In the genomic region with DNA sequence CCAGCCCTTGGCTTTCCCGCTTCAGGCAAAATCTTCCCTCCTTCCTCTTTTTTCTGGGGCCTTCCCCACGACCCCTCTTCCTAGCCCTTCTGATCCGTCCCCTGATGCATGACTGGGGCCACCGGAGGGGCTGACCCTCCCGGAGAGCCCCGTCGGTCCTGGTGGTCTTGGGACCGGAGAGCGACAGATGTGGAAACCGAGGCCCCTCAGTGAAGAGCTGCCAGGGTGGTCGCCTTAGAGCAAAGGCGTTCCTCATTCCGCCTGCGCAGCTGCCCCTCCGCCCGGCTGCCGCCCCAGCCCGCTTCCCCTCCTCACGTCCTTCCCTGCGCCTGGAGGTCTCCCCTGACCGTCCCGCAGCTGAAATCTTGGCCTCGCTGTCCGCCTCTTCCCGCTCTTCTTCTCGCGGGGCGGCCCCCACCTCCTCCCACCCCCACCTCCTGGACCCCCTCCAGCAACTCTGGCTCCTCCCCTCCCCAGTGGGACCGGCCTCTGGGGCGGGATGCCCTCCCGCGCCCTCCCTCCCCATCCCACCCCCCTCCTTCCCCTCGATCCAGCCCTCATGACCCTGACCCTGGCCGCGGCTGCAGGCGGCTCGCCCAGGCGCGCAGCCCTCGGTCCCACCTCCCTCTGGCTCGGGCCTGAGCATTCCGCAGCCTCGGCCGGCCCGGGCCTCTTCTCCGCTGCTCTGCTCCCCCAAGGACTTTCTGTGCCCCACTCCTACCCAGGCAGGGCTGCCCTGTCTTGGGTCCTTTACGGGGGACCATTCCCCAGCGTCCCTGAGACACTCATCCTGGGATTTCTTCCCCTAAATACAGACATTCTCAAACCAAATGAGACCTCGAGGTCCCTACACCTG, we compare ENCODE assay signal across 1 cellular context.
TF ChIP-seq lines count a peak whose summit lies in the region.

TSS of gene RARRES2 (minus strand) at position 367 of the 856 bp plus-strand sequence. CDS start 1,020 bp downstream, outside the sequence.

TF ChIP-seq in HepG2, 621 proteins besides CTCF, POLR2A, EP300 and RAD21 (continued from another document):
- no peak for TF ChIP-seq ZNF275 (CRISPR knock-in tag; IDR thresholded peaks at IDR 0.05; ENCODE audit: borderline replicate concordance)
- no peak for TF ChIP-seq TRIM24 (CRISPR knock-in tag; IDR thresholded peaks at IDR 0.05)
- TF ChIP-seq ZNF883 (CRISPR knock-in tag; IDR thresholded peaks at IDR 0.05; ENCODE audit: not compliant biosample characterization): no peak
TF ChIP-seq in HepG2: peak in this region for 65.
